1 cellular context compared by ENCODE assay signal in the genomic region with DNA sequence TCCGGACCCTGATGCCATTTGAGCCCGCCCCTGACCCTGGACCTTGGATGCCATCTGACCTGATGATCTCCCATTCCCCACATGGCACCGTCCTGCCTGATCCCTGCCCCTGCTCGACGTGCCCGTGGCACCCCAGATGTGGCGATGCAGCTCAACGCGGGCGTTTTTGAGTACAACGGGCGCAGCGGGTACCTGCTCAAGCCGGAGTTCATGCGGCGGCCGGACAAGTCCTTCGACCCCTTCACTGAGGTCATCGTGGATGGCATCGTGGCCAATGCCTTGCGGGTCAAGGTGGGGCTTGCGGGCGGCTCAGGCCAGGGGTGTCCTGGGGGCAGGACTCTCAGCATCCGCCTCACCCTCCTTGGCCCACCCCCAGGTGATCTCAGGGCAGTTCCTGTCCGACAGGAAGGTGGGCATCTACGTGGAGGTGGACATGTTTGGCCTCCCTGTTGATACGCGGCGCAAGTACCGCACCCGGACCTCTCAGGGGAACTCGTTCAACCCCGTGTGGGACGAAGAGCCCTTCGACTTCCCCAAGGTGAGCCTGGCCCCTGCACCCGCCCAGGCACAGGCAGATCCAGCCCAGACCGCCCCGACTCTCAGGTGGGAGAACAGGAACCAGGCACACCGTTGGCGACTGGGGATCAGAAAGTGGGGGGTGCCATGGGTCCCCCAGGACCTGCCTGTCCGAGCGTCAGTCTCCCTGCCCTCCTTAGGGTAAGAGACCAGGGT.
TF ChIP-seq lines count a peak whose summit lies in the region.

No MANE protein-coding gene starts in this region.

TF ChIP-seq in K562, 482 proteins besides CTCF, POLR2A, EP300 and RAD21:
- TF ChIP-seq ZNF175 (CRISPR knock-in tag; IDR thresholded peaks at IDR 0.05; ENCODE audit: low read depth): no peak
- TF ChIP-seq TCF7L2 (IDR thresholded peaks at IDR 0.05; ENCODE audit: low read depth, low read length): no peak
- no peak for TF ChIP-seq ZBED1 (IDR thresholded peaks at IDR 0.05)
- TF ChIP-seq, protein P1, sequence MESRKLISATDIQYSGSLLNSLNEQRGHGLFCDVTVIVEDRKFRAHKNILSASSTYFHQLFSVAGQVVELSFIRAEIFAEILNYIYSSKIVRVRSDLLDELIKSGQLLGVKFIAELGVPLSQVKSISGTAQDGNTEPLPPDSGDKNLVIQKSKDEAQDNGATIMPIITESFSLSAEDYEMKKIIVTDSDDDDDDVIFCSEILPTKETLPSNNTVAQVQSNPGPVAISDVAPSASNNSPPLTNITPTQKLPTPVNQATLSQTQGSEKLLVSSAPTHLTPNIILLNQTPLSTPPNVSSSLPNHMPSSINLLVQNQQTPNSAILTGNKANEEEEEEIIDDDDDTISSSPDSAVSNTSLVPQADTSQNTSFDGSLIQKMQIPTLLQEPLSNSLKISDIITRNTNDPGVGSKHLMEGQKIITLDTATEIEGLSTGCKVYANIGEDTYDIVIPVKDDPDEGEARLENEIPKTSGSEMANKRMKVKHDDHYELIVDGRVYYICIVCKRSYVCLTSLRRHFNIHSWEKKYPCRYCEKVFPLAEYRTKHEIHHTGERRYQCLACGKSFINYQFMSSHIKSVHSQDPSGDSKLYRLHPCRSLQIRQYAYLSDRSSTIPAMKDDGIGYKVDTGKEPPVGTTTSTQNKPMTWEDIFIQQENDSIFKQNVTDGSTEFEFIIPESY (CRISPR knock-in tag; IDR thresholded peaks at IDR 0.05): peak; percentile 47; the same call in 1 of the 2 replicates
- TF ChIP-seq HCFC1 (IDR thresholded peaks at IDR 0.05; ENCODE audit: low read depth, low read length): no peak
- TF ChIP-seq, protein P2, sequence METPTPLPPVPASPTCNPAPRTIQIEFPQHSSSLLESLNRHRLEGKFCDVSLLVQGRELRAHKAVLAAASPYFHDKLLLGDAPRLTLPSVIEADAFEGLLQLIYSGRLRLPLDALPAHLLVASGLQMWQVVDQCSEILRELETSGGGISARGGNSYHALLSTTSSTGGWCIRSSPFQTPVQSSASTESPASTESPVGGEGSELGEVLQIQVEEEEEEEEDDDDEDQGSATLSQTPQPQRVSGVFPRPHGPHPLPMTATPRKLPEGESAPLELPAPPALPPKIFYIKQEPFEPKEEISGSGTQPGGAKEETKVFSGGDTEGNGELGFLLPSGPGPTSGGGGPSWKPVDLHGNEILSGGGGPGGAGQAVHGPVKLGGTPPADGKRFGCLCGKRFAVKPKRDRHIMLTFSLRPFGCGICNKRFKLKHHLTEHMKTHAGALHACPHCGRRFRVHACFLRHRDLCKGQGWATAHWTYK (CRISPR knock-in tag; IDR thresholded peaks at IDR 0.05): no peak
- TF ChIP-seq EGR1 (conservative IDR thresholded peaks at IDR 0.05): no peak
- TF ChIP-seq ZNF3 (CRISPR knock-in tag; IDR thresholded peaks at IDR 0.05): no peak
- no peak for TF ChIP-seq PHTF2 (CRISPR knock-in tag; IDR thresholded peaks at IDR 0.05)
- no peak for TF ChIP-seq NFATC3 (IDR thresholded peaks at IDR 0.05)
- TF ChIP-seq POLR2G (IDR thresholded peaks at IDR 0.05; ENCODE audit: low read depth, low read length): peak; percentile 49; the same call in 1 of the 2 replicates
- no peak for TF ChIP-seq ZNF436 (CRISPR knock-in tag; IDR thresholded peaks at IDR 0.05)
- TF ChIP-seq, protein P3, sequence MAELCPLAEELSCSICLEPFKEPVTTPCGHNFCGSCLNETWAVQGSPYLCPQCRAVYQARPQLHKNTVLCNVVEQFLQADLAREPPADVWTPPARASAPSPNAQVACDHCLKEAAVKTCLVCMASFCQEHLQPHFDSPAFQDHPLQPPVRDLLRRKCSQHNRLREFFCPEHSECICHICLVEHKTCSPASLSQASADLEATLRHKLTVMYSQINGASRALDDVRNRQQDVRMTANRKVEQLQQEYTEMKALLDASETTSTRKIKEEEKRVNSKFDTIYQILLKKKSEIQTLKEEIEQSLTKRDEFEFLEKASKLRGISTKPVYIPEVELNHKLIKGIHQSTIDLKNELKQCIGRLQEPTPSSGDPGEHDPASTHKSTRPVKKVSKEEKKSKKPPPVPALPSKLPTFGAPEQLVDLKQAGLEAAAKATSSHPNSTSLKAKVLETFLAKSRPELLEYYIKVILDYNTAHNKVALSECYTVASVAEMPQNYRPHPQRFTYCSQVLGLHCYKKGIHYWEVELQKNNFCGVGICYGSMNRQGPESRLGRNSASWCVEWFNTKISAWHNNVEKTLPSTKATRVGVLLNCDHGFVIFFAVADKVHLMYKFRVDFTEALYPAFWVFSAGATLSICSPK (IDR thresholded peaks at IDR 0.05; ENCODE audit: borderline replicate concordance): no peak
- no peak for TF ChIP-seq GATAD2B (IDR thresholded peaks at IDR 0.05; ENCODE audit: borderline replicate concordance)
- TF ChIP-seq MECOM (CRISPR knock-in tag; IDR thresholded peaks at IDR 0.05): no peak
- TF ChIP-seq MYNN (IDR thresholded peaks at IDR 0.05): no peak
- TF ChIP-seq MYNN (CRISPR knock-in tag; IDR thresholded peaks at IDR 0.05): no peak
- TF ChIP-seq IFI16 (CRISPR knock-in tag; IDR thresholded peaks at IDR 0.05): no peak
TF ChIP-seq in K562: peak in this region for 2.
